22 cellular contexts compared by ENCODE assay signal in the genomic region with DNA sequence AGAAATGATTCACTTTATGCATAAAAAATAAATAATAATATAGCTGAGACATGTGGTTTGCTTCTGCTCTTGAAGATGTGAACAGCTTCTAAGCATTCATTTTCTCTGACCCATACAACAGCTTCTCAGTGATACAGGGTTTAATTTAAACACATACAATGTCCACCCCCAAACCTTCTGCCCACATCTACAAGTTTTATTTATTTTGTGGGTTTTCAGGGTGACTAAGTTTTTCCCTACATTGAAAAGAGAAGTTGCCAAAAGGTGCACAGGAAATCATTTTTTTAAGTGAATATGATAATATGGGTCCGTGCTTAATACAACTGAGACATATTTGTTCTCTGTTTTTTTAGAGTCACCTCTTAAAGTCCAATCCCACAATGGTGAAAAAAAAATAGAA. TPM values are rescaled to one million over a fixed set of nuclear protein-coding genes. Genes with fewer than 3 reads are reported as not detected.
A peak's percentile ranks its signal among the peaks of the same experiment; 100 is the strongest.
DNase-seq lines count a peak whose midpoint lies in the region; TF ChIP-seq lines count a peak whose summit lies in the region.
"Had no signal": no experiment of that assay in that cellular context is flagged by ENCODE, and none has a peak within 500 bp of the region (broad histone marks: within the 10 kb centered on the region; RNA-seq: fewer than 3 reads in every experiment).

No MANE protein-coding gene starts in this region.

- no peak for TF ChIP-seq CTCF in astrocyte of the spinal cord (IDR thresholded peaks at IDR 0.05; ENCODE audit: low read depth, low read length)
- TF ChIP-seq CTCF in neutrophil (IDR thresholded peaks at IDR 0.05): no peak

- H3K4me1 ChIP-seq in neutrophil (ENCODE audit: control insufficient read depth in 1 of 2, insufficient read depth in 1 of 2, low read depth in 1 of 2, low read length in 1 of 2): peaks cover 6 to 10% of the 10 kb centered on the region in 2 experiments
- H3K4me1 ChIP-seq: body of pancreas, heart right ventricle, psoas muscle, SJCRH30, thyroid gland had no signal

- no peaks in the 10 kb centered on the region for H3K27me3 ChIP-seq in neutrophil
- H3K27me3 ChIP-seq: body of pancreas, dorsolateral prefrontal cortex, heart right ventricle, thyroid gland had no signal

- peak overlapping the region; percentile 19 for H3K27ac ChIP-seq in neutrophil
- H3K27ac ChIP-seq: body of pancreas, dorsolateral prefrontal cortex, heart right ventricle, KMS-11, psoas muscle, SJCRH30, thyroid gland had no signal

- no peaks in the 10 kb centered on the region for H3K9me3 ChIP-seq in neutrophil
- H3K9me3 ChIP-seq: body of pancreas, heart right ventricle, psoas muscle, SJCRH30, thyroid gland had no signal

- peaks cover 5% of the 10 kb centered on the region for H3K36me3 ChIP-seq in neutrophil
- H3K36me3 ChIP-seq: SJCRH30, thyroid gland had no signal

- H3K4me3 ChIP-seq in astrocyte of the spinal cord (ENCODE audit: low read depth, low read length): no peak overlapping the region
- no peak overlapping the region for H3K4me3 ChIP-seq in neutrophil (ENCODE audit: low read depth in 1 of 2, low read length in 1 of 2)
- H3K4me3 ChIP-seq: body of pancreas, dorsolateral prefrontal cortex, heart right ventricle, psoas muscle, SJCRH30, thyroid gland had no signal

- DNase-seq in H4 (ENCODE audit: low spot score) (peak; percentile 80), NCI-H226 (peak; percentile 34), astrocyte of the spinal cord (ENCODE audit: low read depth, low spot score) (peak; percentile 77), NCI-H1092 (lab: John Stamatoyannopoulos, UW) (no peak), NCI-H2029 treated with DMSO at 0.1 percent for 48 hours (lab: John Stamatoyannopoulos, UW) (no peak), LoVo (ENCODE audit: low spot score) (no peak), NCI-H1436 treated with DMSO at 0.1 percent for 48 hours (lab: John Stamatoyannopoulos, UW) (no peak)
- DNase-seq: activated CD4-positive, alpha-beta T cell treated with anti-CD3 and anti-CD28 coated beads for 48 hours; activated naive CD4-positive, alpha-beta T cell treated with anti-CD3 and anti-CD28 coated beads for 36 hours; body of pancreas; dorsolateral prefrontal cortex; heart right ventricle; islet precursor cell; naive thymus-derived CD8-positive, alpha-beta T cell; NCI-H1694 treated with DMSO at 0.1 percent for 48 hours; NCI-H446; NK-92 treated with Interleukin-12 subunit alpha and Interleukin-12 subunit beta, amount 100 ng/mL, for 24 hours; psoas muscle; SJCRH30; thyroid gland had no signal

- in situ Hi-C loops in astrocyte of the spinal cord (cut with HindIII; ENCODE audit: low sequenced_read_pairs): no loop called here

RNA-seq across cellular contexts. Expression of gene INHBA, which starts 17.2 kb away (rescaled TPM):
- total RNA-seq in H4 (2014; rRNA removed; shearing (Covaris generic)): 1.2 and 2.2 TPM in 2 replicates
- total RNA-seq: activated naive CD4-positive, alpha-beta T cell treated with anti-CD3 and anti-CD28 coated beads for 36 hours; naive thymus-derived CD8-positive, alpha-beta T cell had no signal

Comparison
In these comparisons a context has a peak if more than half of its experiments do, and no peak if none do; other contexts are left out.
1. DNase-seq: peak in H4 (single experiment), NCI-H226 (single experiment) and astrocyte of the spinal cord (single experiment); none in NCI-H1092 (single experiment), NCI-H2029 treated with DMSO at 0.1 percent for 48 hours (single experiment), LoVo (single experiment) and NCI-H1436 treated with DMSO at 0.1 percent for 48 hours (single experiment).